8 cellular contexts compared by ENCODE assay signal in genomic region chr12:57771271-57771872, GRCh38. TPM values are rescaled to one million over a fixed set of nuclear protein-coding genes. Genes with fewer than 3 reads are reported as not detected.
A peak's percentile ranks its signal among the peaks of the same experiment; 100 is the strongest.
DNase-seq lines count a peak whose midpoint lies in the region; ATAC-seq and TF ChIP-seq lines count a peak whose summit lies in the region.

No MANE protein-coding gene starts in this region.

- TF ChIP-seq POLR2A in suprapubic skin (IDR thresholded peaks at IDR 0.05): no peak

- no peak for TF ChIP-seq EP300 in suprapubic skin (IDR thresholded peaks at IDR 0.05)

- no peak for TF ChIP-seq CTCF in foreskin fibroblast (IDR thresholded peaks at IDR 0.05; ENCODE audit: low read depth, low read length)
- TF ChIP-seq CTCF in suprapubic skin (IDR thresholded peaks at IDR 0.05): no peak

- peak overlapping the region; percentile 93 for H3K4me3 ChIP-seq in Jurkat, Clone E6-1 (ENCODE audit: low read length)
- peak overlapping the region; percentile 69 to 100 for H3K4me3 ChIP-seq in foreskin fibroblast (ENCODE audit: low read depth in 1 of 2, low read length in 2 of 2)
- peak overlapping the region; percentile 63 for H3K4me3 ChIP-seq in neuron (ENCODE audit: low read length)
- peak overlapping the region; percentile 79 for H3K4me3 ChIP-seq in suprapubic skin

- peak; percentile 75 for ATAC-seq in GM21717 (IDR thresholded peaks at IDR 0.05; ENCODE audit: unreplicated experiment)

- peaks cover 22% of the 10 kb centered on the region for H3K36me3 ChIP-seq in neuron (ENCODE audit: insufficient read depth, low read length)
- H3K36me3 ChIP-seq in suprapubic skin: peaks cover 25% of the 10 kb centered on the region

- H3K27ac ChIP-seq in suprapubic skin: peak overlapping the region; percentile 85

- no peaks in the 10 kb centered on the region for H3K27me3 ChIP-seq in neuron (ENCODE audit: insufficient read depth, low read length)
- peaks cover 4% of the 10 kb centered on the region for H3K27me3 ChIP-seq in suprapubic skin

- H2AFZ ChIP-seq in neuron (ENCODE audit: low read depth, low read length): peak overlapping the region; percentile 28

- 1% methylated on average over 15 of the region's 16 CpGs for WGBS in suprapubic skin

- DNase-seq in DMS53 (lab: John Stamatoyannopoulos, UW) (peak; percentile 96), OCI-M2 (lab: John Stamatoyannopoulos, UW; ENCODE audit: unreplicated experiment) (peak; percentile 86), foreskin fibroblast (peak; percentile 89 to 96), suprapubic skin (ENCODE audit: low spot score in 2 of 2) (peak; percentile 91 to 94)
- peak; percentile 92 for DNase-seq in Jurkat, Clone E6-1 (ENCODE audit: low read depth, low spot score)
- peak; percentile 53 to 75 for DNase-seq in activated T-helper 1 cell treated with anti-CD3 and anti-CD28 coated beads, Interleukin-2, amount 50 U/mL, for 16 hours (ENCODE audit: low read depth in 1 of 2, low spot score in 1 of 2)

- H3K9me3 ChIP-seq in neuron (ENCODE audit: low read length): no peaks in the 10 kb centered on the region
- no peaks in the 10 kb centered on the region for H3K9me3 ChIP-seq in suprapubic skin

- H3K4me1 ChIP-seq in neuron (ENCODE audit: insufficient read depth, low read length): peaks cover 12% of the 10 kb centered on the region
- peaks cover 30% of the 10 kb centered on the region for H3K4me1 ChIP-seq in suprapubic skin

RNA-seq across cellular contexts. Expression of gene METTL1, which starts 0.5 kb away (rescaled TPM):
- polyA plus RNA-seq in Jurkat, Clone E6-1 (2012; ENCODE audit: insufficient read depth, insufficient read length): 50.1 TPM
- 10 to 100 TPM in 3 of 4 donors, 1 to 10 TPM in 1; 9.1 to 24.1 (median 16.4) TPM for total RNA-seq in suprapubic skin

RNA-seq across cellular contexts. Expression of gene EEF1AKMT3, which starts 1.0 kb away (rescaled TPM):
- 8.5 TPM for polyA plus RNA-seq in Jurkat, Clone E6-1 (2012; ENCODE audit: insufficient read depth, insufficient read length)
- 10 to 100 TPM in 3 of 4 donors, 1 to 10 TPM in 1; 8.7 to 13.7 (median 11.3) TPM for total RNA-seq in suprapubic skin

RNA-seq across cellular contexts. Expression of gene CYP27B1, which starts 4.5 kb away (rescaled TPM):
- polyA plus RNA-seq in Jurkat, Clone E6-1 (2012; ENCODE audit: insufficient read depth, insufficient read length): 7.6 TPM
- total RNA-seq in suprapubic skin: 1 to 10 TPM; 1.2 to 4.1 (median 2.0) TPM

RNA-seq across cellular contexts. Expression of gene TSFM, which starts 11.2 kb away (rescaled TPM):
- 59.8 TPM for polyA plus RNA-seq in Jurkat, Clone E6-1 (2012; ENCODE audit: insufficient read depth, insufficient read length)
- total RNA-seq in suprapubic skin: 10 to 100 TPM; 19.6 to 35.4 (median 29.1) TPM

RNA-seq across cellular contexts. Expression of gene MARCHF9, which starts 16.5 kb away (rescaled TPM):
- polyA plus RNA-seq in Jurkat, Clone E6-1 (2012; ENCODE audit: insufficient read depth, insufficient read length): 35.9 TPM
- total RNA-seq in suprapubic skin: 10 to 100 TPM; 10.2 to 26.6 (median 13.1) TPM

Comparison
In these comparisons a context has a peak if more than half of its experiments do, and no peak if none do; other contexts are left out.
1. Peak in every context shown above with its lines: DNase-seq, ATAC-seq, H3K4me3 ChIP-seq and H3K27ac ChIP-seq.